In genomic region chr5:1291611-1292080, GRCh38 we compare ENCODE assay signal across 15 cellular contexts. TPM values are rescaled to one million over a fixed set of nuclear protein-coding genes. Genes with fewer than 3 reads are reported as not detected.
DNase-seq lines count a peak whose midpoint lies in the region; ATAC-seq and TF ChIP-seq lines count a peak whose summit lies in the region.
"Had no signal": no experiment of that assay in that cellular context is flagged by ENCODE, and none has a peak within 500 bp of the region (broad histone marks: within the 10 kb centered on the region; RNA-seq: fewer than 3 reads in every experiment).

No MANE protein-coding gene starts in this region.

- peak overlapping the region; percentile 12; the same call in 1 of the 2 replicates for H3K4me2 ChIP-seq in DND-41 (ENCODE audit: insufficient read depth, low read length)

- H3K9ac ChIP-seq in DND-41 (ENCODE audit: low read depth, low read length) = no peak overlapping the region

- H3K79me2 ChIP-seq in DND-41 (ENCODE audit: insufficient read depth, low read length) = peaks cover 21% of the 10 kb centered on the region; the same call in 1 of the 2 replicates

- TF ChIP-seq POLR2A in Peyer's patch (IDR thresholded peaks at IDR 0.05) = no peak

- H3K4me1 ChIP-seq in DND-41 (ENCODE audit: insufficient read depth, low read length) (peaks cover 27% of the 10 kb centered on the region), Peyer's patch (peaks cover 0 to 15% (median 9%) of the 10 kb centered on the region in 4 donors)
- H3K4me1 ChIP-seq: foreskin keratinocyte had no signal

- H3K36me3 ChIP-seq in DND-41 (ENCODE audit: insufficient read depth, low read length) = no peaks in the 10 kb centered on the region; the same call in 1 of the 2 replicates
- no peaks in the 10 kb centered on the region for H3K36me3 ChIP-seq in Peyer's patch
- H3K36me3 ChIP-seq: suprapubic skin had no signal

- DNase-seq in NCI-H187 (lab: John Stamatoyannopoulos, UW) (peak; percentile 29 to 63), NCI-H187 treated with DMSO at 0.1 percent for 48 hours (lab: John Stamatoyannopoulos, UW) (no peak), DND-41 (no peak), Peyer's patch (peak in 2 of 3 donors; percentile 77 to 83), mesenteric fat pad (ENCODE audit: low spot score) (peak; percentile 81), OCI-M2 (lab: John Stamatoyannopoulos, UW; ENCODE audit: unreplicated experiment) (no peak), ureter (ENCODE audit: low spot score) (no peak)
- DNase-seq: foreskin keratinocyte; HFFc6; naive thymus-derived CD8-positive, alpha-beta T cell; OCI-M1 had no signal

- no peaks in the 10 kb centered on the region for H3K27me3 ChIP-seq in DND-41 (ENCODE audit: insufficient read depth, low read length, poor library complexity)
- H3K27me3 ChIP-seq in Peyer's patch = peaks cover 0 to 6% of the 10 kb centered on the region in 2 donors

- H3K27ac ChIP-seq in DND-41 (ENCODE audit: low read length) (peak overlapping the region; percentile 57; the same call in 1 of the 2 replicates), Peyer's patch (peak overlapping the region in 2 of 4 donors; percentile 43 to 56)
- H3K27ac ChIP-seq: foreskin keratinocyte, suprapubic skin had no signal

- H3K4me3 ChIP-seq in DND-41 (ENCODE audit: low read depth in 1 of 2, low read length in 2 of 2) (no peak overlapping the region), Peyer's patch (no peak overlapping the region)
- H3K4me3 ChIP-seq: suprapubic skin had no signal

- no peak for ATAC-seq in DND-41 (ENCODE audit: insufficient read depth, low read depth)
- no peak for ATAC-seq in GM19455 (IDR thresholded peaks at IDR 0.05; ENCODE audit: unreplicated experiment)
- ATAC-seq: CD8-positive, alpha-beta T cell; foreskin keratinocyte; naive thymus-derived CD8-positive, alpha-beta T cell had no signal

- no peak overlapping the region for H2AFZ ChIP-seq in DND-41 (ENCODE audit: low read depth, low read length)

- no peaks in the 10 kb centered on the region for H3K9me3 ChIP-seq in DND-41 (ENCODE audit: insufficient read depth, low read length, severe bottlenecking)
- H3K9me3 ChIP-seq in Peyer's patch = no peaks in the 10 kb centered on the region

- no peak for TF ChIP-seq CTCF in DND-41 (IDR thresholded peaks at IDR 0.05; ENCODE audit: borderline replicate concordance, extremely low read depth, low read length, poor library complexity, severe bottlenecking)
- TF ChIP-seq CTCF in Peyer's patch (IDR thresholded peaks at IDR 0.05) = no peak

- no peaks in the 10 kb centered on the region for H4K20me1 ChIP-seq in DND-41 (ENCODE audit: insufficient read depth, low read length)

RNA-seq across cellular contexts. Expression of gene TERT, which starts 3.2 kb away (rescaled TPM):
- total RNA-seq in Peyer's patch (1 to 10 TPM in 3 of 4 donors, under 1 TPM in 1; 0.70 to 6.6 (median 1.6) TPM), mesenteric fat pad (not detected), ureter (not detected)
- total RNA-seq: cardiac septum, suprapubic skin had no signal

RNA-seq across cellular contexts. Expression of gene CLPTM1L, which starts 53.3 kb away (rescaled TPM):
- 100 to 1,000 TPM; 115 to 209 (median 143) TPM for total RNA-seq in Peyer's patch
- total RNA-seq in mesenteric fat pad = 112 TPM
- total RNA-seq in ureter = 73.4 TPM

Comparison
In these comparisons a context has a peak if more than half of its experiments do, and no peak if none do; other contexts are left out.
1. DNase-seq: peak in NCI-H187 (2 of 2), Peyer's patch (2 of 3) and mesenteric fat pad (single experiment); none in NCI-H187 treated with DMSO at 0.1 percent for 48 hours (single experiment), DND-41 (single experiment), OCI-M2 (single experiment) and ureter (single experiment).